Comparison of ENCODE assay signal across 8 cellular contexts in the genomic region with DNA sequence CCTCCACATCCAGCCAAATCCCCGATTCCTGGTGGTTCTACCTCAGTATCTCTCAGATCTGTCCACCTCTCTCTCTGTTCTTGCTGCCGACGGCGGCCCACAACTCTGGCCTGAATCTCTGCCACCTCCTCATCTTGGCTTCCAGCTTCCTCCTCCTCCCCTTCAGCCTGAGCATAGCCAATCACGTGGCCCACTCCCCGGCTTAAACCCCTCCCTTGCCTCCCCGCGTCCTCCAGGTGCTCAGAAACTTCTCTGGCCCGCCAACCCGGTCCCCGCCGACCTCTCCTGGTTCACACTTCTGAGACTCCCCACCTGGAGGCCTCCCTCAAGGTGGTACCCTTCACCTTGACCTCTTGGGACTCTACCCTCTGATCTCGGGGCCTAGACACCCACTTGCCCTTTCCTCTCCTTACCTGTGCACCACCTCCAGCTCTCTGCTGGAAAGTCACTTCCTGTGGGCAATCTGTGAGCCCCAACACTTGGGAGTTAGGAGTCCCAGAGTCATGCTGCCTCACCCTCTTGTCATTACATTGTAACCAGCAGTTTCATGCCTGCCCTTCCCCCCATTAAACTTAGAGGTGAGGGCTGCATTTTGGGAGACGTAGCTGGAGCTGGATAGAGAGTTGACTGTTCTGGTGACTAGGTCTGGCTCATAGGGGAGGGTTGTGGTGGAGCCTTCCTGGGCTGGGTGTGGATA. TPM values are rescaled to one million over a fixed set of nuclear protein-coding genes. Genes with fewer than 3 reads are reported as not detected.
DNase-seq lines count a peak whose midpoint lies in the region; ATAC-seq and TF ChIP-seq lines count a peak whose summit lies in the region.

No MANE protein-coding gene starts in this region.

- TF ChIP-seq CTCF in VCaP (conservative IDR thresholded peaks at IDR 0.05) (no peak), mammary epithelial cell (conservative IDR thresholded peaks at IDR 0.05 in 1 of 2, IDR thresholded peaks at IDR 0.05 in 1 of 2; ENCODE audit: extremely low read depth in 1 of 2, insufficient read depth in 1 of 2, low read depth in 1 of 2, low read length in 2 of 2) (no peak)

- H3K9me3 ChIP-seq in CD4-positive, alpha-beta memory T cell (ENCODE audit: control insufficient read depth in 1 of 2, low read length in 2 of 2): no peaks in the 10 kb centered on the region
- no peaks in the 10 kb centered on the region for H3K9me3 ChIP-seq in mammary epithelial cell (replicated peaks; ENCODE audit: insufficient read depth, low read length)

- intact Hi-C loops in CD4-positive, alpha-beta memory T cell (cut with micrococcal nuclease): loop anchor here (1.0 kb wide), 1 partner anchor 28 kb away; a partner anchor contains a TSS
- intact Hi-C loops in mammary epithelial cell (cut with micrococcal nuclease): loop anchor here (1.0 to 5.0 kb wide), 3 partner anchors 28 to 88 kb away; a partner anchor contains a TSS

- peaks cover 51% of the 10 kb centered on the region for H3K4me1 ChIP-seq in CD4-positive, alpha-beta memory T cell (ENCODE audit: insufficient read depth, low read length)
- H3K4me1 ChIP-seq in mammary epithelial cell (ENCODE audit: insufficient read depth, low read length): peaks cover 29% of the 10 kb centered on the region

- peaks cover 68% of the 10 kb centered on the region for H3K79me2 ChIP-seq in mammary epithelial cell (ENCODE audit: insufficient read depth, low read length)

- DNase-seq in CD4-positive, alpha-beta memory T cell: peak; percentile 68 to 84 (median 75)
- peak; percentile 60 for DNase-seq in MV-4-11 (lab: John Stamatoyannopoulos, UW)
- peak; percentile 94 for DNase-seq in mammary epithelial cell
- DNase-seq in islet precursor cell: peak; percentile 95
- DNase-seq in stimulated activated CD4-positive, alpha-beta T cell treated with anti-CD3 and anti-CD28 coated beads, Interleukin-15, amount 100 ng/mL, for 48 hours (ENCODE audit: low read depth in 2 of 2): peak; percentile 70 to 78

- in situ Hi-C loops in mammary epithelial cell (cut with MboI; ENCODE audit: low sequenced_read_pairs in 2 of 2): no loop called here

- POLR2A ChIA-PET in CD4-positive, alpha-beta memory T cell (lab: Charles Lee; ENCODE audit: partially characterized antibody): interaction anchor here (0.6 to 3.6 kb wide), 16 partner anchors 9 to 408 kb away, joined by 3 to 28 read pairs (median 6); a partner anchor contains a TSS

- WGBS in mammary epithelial cell (ENCODE audit: low coverage, missing lambda C conversion rate): 2% methylated on average over 13 of the region's 14 CpGs

- ATAC-seq in GM21515 (IDR thresholded peaks at IDR 0.05; ENCODE audit: unreplicated experiment): peak; percentile 32
- ATAC-seq in GM21360 (IDR thresholded peaks at IDR 0.05; ENCODE audit: unreplicated experiment): no peak

- H3K4me3 ChIP-seq in CD4-positive, alpha-beta memory T cell (ENCODE audit: low read length in 2 of 2): peak overlapping the region; percentile 37 to 74
- peak overlapping the region; percentile 73 to 80 (median 78) for H3K4me3 ChIP-seq in mammary epithelial cell (replicated peaks in 1 of 3; ENCODE audit: insufficient read depth in 1 of 3, low read depth in 2 of 3, low read length in 3 of 3)

- peaks cover 34 to 57% (median 45%) of the 10 kb centered on the region in 4 donors for H3K4me1 Mint-ChIP-seq in CD4-positive, alpha-beta memory T cell

- no peaks in the 10 kb centered on the region for H3K36me3 ChIP-seq in CD4-positive, alpha-beta memory T cell (ENCODE audit: insufficient read depth, low read length)
- no peaks in the 10 kb centered on the region for H3K36me3 ChIP-seq in mammary epithelial cell (ENCODE audit: insufficient read depth, low read length)

- peak overlapping the region; percentile 75 for H3K4me2 ChIP-seq in mammary epithelial cell (ENCODE audit: insufficient read depth, low read depth, low read length)

- BruUV-seq in mammary epithelial cell (replicated peaks; lab: Mats Ljungman, UMichigan): no TSS peak

- H2AFZ ChIP-seq in mammary epithelial cell (ENCODE audit: low read depth, low read length): peak overlapping the region; percentile 55

- peak overlapping the region; percentile 99 for H3K9ac ChIP-seq in mammary epithelial cell (ENCODE audit: insufficient read depth, low read length)

- no peaks in the 10 kb centered on the region for H3K27me3 Mint-ChIP-seq in CD4-positive, alpha-beta memory T cell

- CTCF ChIA-PET in CD4-positive, alpha-beta memory T cell (lab: Charles Lee; ENCODE audit: partially characterized antibody): interaction anchor here (0.5 to 1.5 kb wide), 4 partner anchors 17 to 134 kb away, joined by 3 to 6 read pairs (median 3); a partner anchor contains a TSS
- CTCF ChIA-PET in mammary epithelial cell (lab: Charles Lee; ENCODE audit: low non-redundant PET): interaction anchor here (0.6 kb wide), 1 partner anchor 49 kb away, joined by 3 read pairs; no protein-coding TSS in a partner anchor

- peaks cover 0 to 9% of the 10 kb centered on the region in 2 donors for H3K36me3 Mint-ChIP-seq in CD4-positive, alpha-beta memory T cell

- H4K20me1 ChIP-seq in mammary epithelial cell (ENCODE audit: insufficient read depth, low read length): no peaks in the 10 kb centered on the region

- H3K4me3 Mint-ChIP-seq in CD4-positive, alpha-beta memory T cell: peak overlapping the region; percentile 91 to 99 (median 96)

- H3K9me3 Mint-ChIP-seq in CD4-positive, alpha-beta memory T cell: peaks cover 0 to 2% (median 0%) of the 10 kb centered on the region in 8 donors

- dilution Hi-C loops in mammary epithelial cell (cut with HindIII; ENCODE audit: low sequenced_read_pairs): loop anchor here (5.0 kb wide), 2 partner anchors 37 to 132 kb away; a partner anchor contains a TSS

- no peaks in the 10 kb centered on the region for H3K27me3 ChIP-seq in CD4-positive, alpha-beta memory T cell (ENCODE audit: insufficient read depth, low read length)
- H3K27me3 ChIP-seq in mammary epithelial cell (ENCODE audit: insufficient read depth, low read length): no peaks in the 10 kb centered on the region

- H3K27ac Mint-ChIP-seq in CD4-positive, alpha-beta memory T cell: peak overlapping the region; percentile 93 to 99 (median 97)

- H3K27ac ChIP-seq in CD4-positive, alpha-beta memory T cell (ENCODE audit: low read depth, low read length): peak overlapping the region; percentile 74
- H3K27ac ChIP-seq in VCaP: peak overlapping the region; percentile 94
- H3K27ac ChIP-seq in mammary epithelial cell (ENCODE audit: insufficient read depth, low read depth, low read length): peak overlapping the region; percentile 96

RNA-seq across cellular contexts. Expression of a gene that starts 4.5 kb away (rescaled TPM):
- total RNA-seq in CD4-positive, alpha-beta memory T cell: 100 to 1,000 TPM; 261 to 264 TPM
- 100 to 1,000 TPM; 132 to 191 TPM for polyA plus RNA-seq in CD4-positive, alpha-beta memory T cell
- total RNA-seq in mammary epithelial cell: 100 to 1,000 TPM; 282 to 484 TPM
- polyA plus RNA-seq in mammary epithelial cell: 136 TPM
- 116 TPM for polyA minus RNA-seq in mammary epithelial cell

RNA-seq across cellular contexts. Expression of a gene that starts 17.8 kb away (rescaled TPM):
- 1 to 10 TPM; 1.7 to 2.6 TPM for total RNA-seq in CD4-positive, alpha-beta memory T cell
- polyA plus RNA-seq in CD4-positive, alpha-beta memory T cell: 1 to 10 TPM in 1 of 2 donors, under 1 TPM in 1; 0.48 to 1.3 TPM
- 1 to 10 TPM in 1 of 2 donors, under 1 TPM in 1; 0.33 to 2.1 TPM for total RNA-seq in mammary epithelial cell
- 2.1 TPM for polyA plus RNA-seq in mammary epithelial cell
- polyA minus RNA-seq in mammary epithelial cell: 0.41 TPM

RNA-seq across cellular contexts. Expression of a gene that starts 27.8 kb away (rescaled TPM):
- total RNA-seq in CD4-positive, alpha-beta memory T cell: 1 to 10 TPM; 4.3 to 4.6 TPM
- 1 to 10 TPM; 1.7 to 2.4 TPM for polyA plus RNA-seq in CD4-positive, alpha-beta memory T cell
- 10 to 100 TPM; 28.5 to 54.4 TPM for total RNA-seq in mammary epithelial cell
- 60.7 TPM for polyA plus RNA-seq in mammary epithelial cell
- polyA minus RNA-seq in mammary epithelial cell: 46.9 TPM

RNA-seq across cellular contexts. Expression of a gene that starts 39.5 kb away (rescaled TPM):
- total RNA-seq in CD4-positive, alpha-beta memory T cell: 10 to 100 TPM; 24.6 to 25.7 TPM
- polyA plus RNA-seq in CD4-positive, alpha-beta memory T cell: 10 to 100 TPM; 57.6 to 75.7 TPM
- total RNA-seq in mammary epithelial cell: 10 to 100 TPM; 30.0 to 61.3 TPM
- polyA plus RNA-seq in mammary epithelial cell: 96.6 TPM
- polyA minus RNA-seq in mammary epithelial cell: 24.7 TPM

Comparison
In these comparisons a context has a peak if more than half of its experiments do, and no peak if none do; other contexts are left out.
1. RNA of a gene that starts 27.8 kb away (total RNA-seq): 28.5 to 54.4 TPM in mammary epithelial cell; 4.3 to 4.6 TPM in CD4-positive, alpha-beta memory T cell; every median in the first group is over 4 times any median in the second.
2. Peak in every context shown above with its lines, with median percentiles within 50 percentile points of each other: DNase-seq and H3K27ac ChIP-seq.